8 cellular contexts compared by ENCODE assay signal in genomic region chr17:17681744-17682292, GRCh38. TPM values are rescaled to one million over a fixed set of nuclear protein-coding genes. Genes with fewer than 3 reads are reported as not detected.
DNase-seq lines count a peak whose midpoint lies in the region; ATAC-seq and TF ChIP-seq lines count a peak whose summit lies in the region.

No MANE protein-coding gene starts in this region.

- intact Hi-C loops in CD4-positive, alpha-beta T cell (cut with DNase I, micrococcal nuclease): loop anchor here (1.0 to 5.0 kb wide), 8 partner anchors 44 to 351 kb away; no protein-coding TSS in a partner anchor
- intact Hi-C loops in left cardiac atrium (cut with DNase I) (loop anchor here (5.0 to 10.0 kb wide), 5 partner anchors 73 to 350 kb away; no protein-coding TSS in a partner anchor), sigmoid colon (cut with DNase I) (loop anchor here (1.0 to 10.0 kb wide), 10 partner anchors 55 to 503 kb away; partner anchors contain the start of genes ALKBH5, ATPAF2, DRC3 and GID4), posterior vena cava (cut with DNase I) (loop anchor here (2.0 to 10.0 kb wide), 6 partner anchors 40 to 353 kb away; partner anchors contain the start of genes ATPAF2 (in 1 of the 2) and GID4 (in 1 of the 2))

- no peaks in the 10 kb centered on the region for H3K9me3 Mint-ChIP-seq in CD4-positive, alpha-beta T cell
- H3K9me3 Mint-ChIP-seq in activated naive CD4-positive, alpha-beta T cell treated with anti-CD3 and anti-CD28 coated beads, Interleukin-2, amount 50 U/mL, for 24 hours: no peaks in the 10 kb centered on the region

- H3K36me3 ChIP-seq in sigmoid colon: no peaks in the 10 kb centered on the region

- CTCF ChIA-PET in CD4-positive, alpha-beta T cell (lab: Charles Lee): interaction anchor here (1.2 kb wide), 1 partner anchor 178 kb away, joined by 4 read pairs; no protein-coding TSS in a partner anchor

- 1% methylated on average over 68 of the region's 68 CpGs for WGBS in sigmoid colon, 2 donors

- H3K27me3 Mint-ChIP-seq in CD4-positive, alpha-beta T cell: no peaks in the 10 kb centered on the region
- H3K27me3 Mint-ChIP-seq in activated naive CD4-positive, alpha-beta T cell treated with anti-CD3 and anti-CD28 coated beads, Interleukin-2, amount 50 U/mL, for 24 hours: no peaks in the 10 kb centered on the region

- POLR2A ChIA-PET in CD4-positive, alpha-beta T cell (lab: Charles Lee): interaction anchor here (0.7 to 3.1 kb wide), 10 partner anchors 9 to 351 kb away, joined by 3 to 20 read pairs (median 5); no protein-coding TSS in a partner anchor

- no peak for TF ChIP-seq POLR2A in sigmoid colon (IDR thresholded peaks at IDR 0.05)

- no peaks in the 10 kb centered on the region for H3K27me3 ChIP-seq in CD4-positive, alpha-beta T cell (ENCODE audit: control insufficient read depth, insufficient read depth, low read length)
- no peaks in the 10 kb centered on the region for H3K27me3 ChIP-seq in sigmoid colon

- peaks cover 5% of the 10 kb centered on the region for H3K36me3 Mint-ChIP-seq in CD4-positive, alpha-beta T cell (ENCODE audit: low read depth)
- no peaks in the 10 kb centered on the region for H3K36me3 Mint-ChIP-seq in activated naive CD4-positive, alpha-beta T cell treated with anti-CD3 and anti-CD28 coated beads, Interleukin-2, amount 50 U/mL, for 24 hours

- H3K4me3 ChIP-seq in sigmoid colon: peak overlapping the region; percentile 62 to 86 (median 75)

- H3K4me1 ChIP-seq in sigmoid colon: peaks cover 0 to 45% (median 43%) of the 10 kb centered on the region in 4 donors

- peak in 6 of 10 experiments; percentile 7 to 41 (median 21) for DNase-seq in CD4-positive, alpha-beta T cell
- DNase-seq in NCI-H1105 treated with DMSO at 0.1 percent for 48 hours (lab: John Stamatoyannopoulos, UW) (peak; percentile 15), left cardiac atrium (peak; percentile 61), sigmoid colon (peak; percentile 80), posterior vena cava (ENCODE audit: low spot score) (no peak), putamen (ENCODE audit: low spot score) (no peak)

- peak overlapping the region; percentile 89 for H3K4me3 Mint-ChIP-seq in CD4-positive, alpha-beta T cell
- peak overlapping the region; percentile 86 for H3K4me3 Mint-ChIP-seq in activated naive CD4-positive, alpha-beta T cell treated with anti-CD3 and anti-CD28 coated beads, Interleukin-2, amount 50 U/mL, for 24 hours

- peak overlapping the region; percentile 81 for H3K27ac ChIP-seq in CD4-positive, alpha-beta T cell (ENCODE audit: low read depth, low read length)
- peak overlapping the region; percentile 93 to 99 (median 97) for H3K27ac ChIP-seq in sigmoid colon

- peak; percentile 33 for ATAC-seq in CD4-positive, alpha-beta T cell (ENCODE audit: poor library complexity)
- ATAC-seq in GM21381 (IDR thresholded peaks at IDR 0.05; ENCODE audit: unreplicated experiment): peak; percentile 16
- peak; percentile 7 to 17 for ATAC-seq in left cardiac atrium

- H3K9me3 ChIP-seq in CD4-positive, alpha-beta T cell (ENCODE audit: control insufficient read depth, low read length): no peaks in the 10 kb centered on the region
- no peaks in the 10 kb centered on the region for H3K9me3 ChIP-seq in sigmoid colon

- peaks cover 39% of the 10 kb centered on the region for H3K4me1 Mint-ChIP-seq in CD4-positive, alpha-beta T cell (ENCODE audit: low read depth)
- peaks cover 39% of the 10 kb centered on the region for H3K4me1 Mint-ChIP-seq in activated naive CD4-positive, alpha-beta T cell treated with anti-CD3 and anti-CD28 coated beads, Interleukin-2, amount 50 U/mL, for 24 hours

- H3K27ac Mint-ChIP-seq in CD4-positive, alpha-beta T cell: peak overlapping the region; percentile 36
- peak overlapping the region; percentile 46 for H3K27ac Mint-ChIP-seq in activated naive CD4-positive, alpha-beta T cell treated with anti-CD3 and anti-CD28 coated beads, Interleukin-2, amount 50 U/mL, for 24 hours

- TF ChIP-seq EP300 in sigmoid colon (IDR thresholded peaks at IDR 0.05): no peak

- TF ChIP-seq CTCF in CD4-positive, alpha-beta T cell (IDR thresholded peaks at IDR 0.05): no peak
- no peak for TF ChIP-seq CTCF in sigmoid colon (IDR thresholded peaks at IDR 0.05)

RNA-seq across cellular contexts. Expression of gene RAI1, which starts 0.6 kb away (rescaled TPM):
- 10 to 100 TPM; 19.3 to 25.2 TPM for total RNA-seq in CD4-positive, alpha-beta T cell
- 10 to 100 TPM; 22.4 to 32.3 TPM for total RNA-seq in left cardiac atrium
- total RNA-seq in sigmoid colon: 10 to 100 TPM in 2 of 4 donors, 1 to 10 TPM in 2; 7.4 to 31.9 (median 12.5) TPM
- polyA plus RNA-seq in sigmoid colon: 10 to 100 TPM in 1 of 3 donors, 1 to 10 TPM in 2; 1.8 to 14.2 (median 2.5) TPM
- total RNA-seq in posterior vena cava: 10 to 100 TPM; 25.6 to 36.5 TPM

Comparison
In these comparisons a context has a peak if more than half of its experiments do, and no peak if none do; other contexts are left out.
1. DNase-seq: peak in CD4-positive, alpha-beta T cell (6 of 10), NCI-H1105 treated with DMSO at 0.1 percent for 48 hours (single experiment), left cardiac atrium (single experiment) and sigmoid colon (single experiment); none in posterior vena cava (single experiment) and putamen (single experiment).
2. Peak in every context shown above with its lines, with median percentiles within 50 percentile points of each other: ATAC-seq.